Comparison of ENCODE assay signal across 8 cellular contexts in genomic region chr2:206084870-206085741, GRCh38. TPM values are rescaled to one million over a fixed set of nuclear protein-coding genes. Genes with fewer than 3 reads are reported as not detected.
DNase-seq lines count a peak whose midpoint lies in the region; ATAC-seq and TF ChIP-seq lines count a peak whose summit lies in the region.

No MANE protein-coding gene starts in this region.

- H3K9me3 ChIP-seq in AG04450 (ENCODE audit: control insufficient read depth, insufficient read depth, low read length) (no peaks in the 10 kb centered on the region), SK-N-MC (ENCODE audit: low read depth, low read length) (no peaks in the 10 kb centered on the region), adipocyte (ENCODE audit: control insufficient read depth, low read length) (no peaks in the 10 kb centered on the region), left ventricle myocardium inferior (replicated peaks) (no peaks in the 10 kb centered on the region)

- CTCF ChIA-PET in AG04450 (lab: Charles Lee) = interaction anchor here (0.6 to 1.0 kb wide), 2 partner anchors 11 to 79 kb away, joined by 3 read pairs; no protein-coding TSS in a partner anchor

- H3K27ac ChIP-seq in AG04450 (ENCODE audit: low read depth, low read length) (peak overlapping the region; percentile 97), SK-N-MC (peak overlapping the region; percentile 100), left ventricle myocardium inferior (replicated peaks) (peak overlapping the region; percentile 98), rectal smooth muscle tissue (ENCODE audit: low read depth, low read length) (peak overlapping the region; percentile 98)

- H3K27me3 ChIP-seq in AG04450 (ENCODE audit: control insufficient read depth, insufficient read depth, low read length) = no peaks in the 10 kb centered on the region
- no peaks in the 10 kb centered on the region for H3K27me3 ChIP-seq in adipocyte (replicated peaks; ENCODE audit: control insufficient read depth, insufficient read depth, low read length)
- H3K27me3 ChIP-seq in left ventricle myocardium inferior (ENCODE audit: low read depth) = no peaks in the 10 kb centered on the region
- no peaks in the 10 kb centered on the region for H3K27me3 ChIP-seq in rectal smooth muscle tissue (ENCODE audit: control insufficient read depth, insufficient read depth, low read length)

- POLR2A ChIA-PET in AG04450 (lab: Yijun Ruan, JAX) = interaction anchor here (0.6 to 1.1 kb wide), 2 partner anchors 13 to 74 kb away, joined by 4 to 10 read pairs (median 4); partner anchors contain the start of genes EEF1B2 and NDUFS1

- ATAC-seq in GM18870 (IDR thresholded peaks at IDR 0.05; ENCODE audit: unreplicated experiment) (peak; percentile 6), HG03066 (IDR thresholded peaks at IDR 0.05; ENCODE audit: low read depth, unreplicated experiment) (peak; percentile 26)

- TF ChIP-seq CTCF in AG04450 (IDR thresholded peaks at IDR 0.05; ENCODE audit: low read depth, low read length) (no peak), left ventricle myocardium inferior (IDR thresholded peaks at IDR 0.05; ENCODE audit: borderline replicate concordance) (no peak)

- H3K4me1 ChIP-seq in adipocyte (ENCODE audit: control insufficient read depth, insufficient read depth, low read length) (peaks cover 20% of the 10 kb centered on the region), left ventricle myocardium inferior (peaks cover 53% of the 10 kb centered on the region), rectal smooth muscle tissue (ENCODE audit: control insufficient read depth, insufficient read depth, low read length) (peaks cover 7% of the 10 kb centered on the region)

- DNase-seq in AG04450 (ENCODE audit: low read depth, low spot score) (no peak), SK-N-MC (ENCODE audit: low read depth, low spot score) (no peak), adipocyte (ENCODE audit: low read depth) (peak; percentile 69), left ventricle myocardium inferior (peak; percentile 34), NCI-H1092 (lab: John Stamatoyannopoulos, UW) (no peak)

- H3K9ac ChIP-seq in SK-N-MC (ENCODE audit: insufficient read length) = peak overlapping the region; percentile 100
- peak overlapping the region; percentile 100 for H3K9ac ChIP-seq in adipocyte (ENCODE audit: low read length)
- peak overlapping the region; percentile 94 for H3K9ac ChIP-seq in rectal smooth muscle tissue (ENCODE audit: low read length)

- H3K36me3 ChIP-seq in SK-N-MC (ENCODE audit: insufficient read depth, low read length) (no peaks in the 10 kb centered on the region), adipocyte (ENCODE audit: control insufficient read depth, insufficient read depth, low read length, severe bottlenecking) (no peaks in the 10 kb centered on the region), left ventricle myocardium inferior (peaks cover 5% of the 10 kb centered on the region), rectal smooth muscle tissue (ENCODE audit: control insufficient read depth, insufficient read depth, low read length) (no peaks in the 10 kb centered on the region)

- intact Hi-C loops in left ventricle myocardium inferior (cut with micrococcal nuclease) = no loop called here

- peak overlapping the region; percentile 74 for H3K4me3 ChIP-seq in AG04450 (ENCODE audit: low read depth, low read length)
- H3K4me3 ChIP-seq in SK-N-MC = peak overlapping the region; percentile 99
- H3K4me3 ChIP-seq in adipocyte (ENCODE audit: low read length) = peak overlapping the region; percentile 85
- H3K4me3 ChIP-seq in left ventricle myocardium inferior = peak overlapping the region; percentile 92
- H3K4me3 ChIP-seq in rectal smooth muscle tissue (ENCODE audit: low read length) = peak overlapping the region; percentile 81

RNA-seq across cellular contexts. Expression of gene INO80D, which starts 0.9 kb away (rescaled TPM):
- polyA plus RNA-seq in AG04450 (2011; rRNA removed) = 3.4 and 3.9 TPM in 2 replicates
- polyA minus RNA-seq in AG04450 (2011; rRNA and poly(A)+ RNA removed) = 36.0 and 39.0 TPM in 2 replicates
- 12.8 TPM for total RNA-seq in left ventricle myocardium inferior

Comparison
In these comparisons a context has a peak if more than half of its experiments do, and no peak if none do; other contexts are left out.
1. DNase-seq: peak in adipocyte (single experiment) and left ventricle myocardium inferior (single experiment); none in AG04450 (single experiment), SK-N-MC (single experiment) and NCI-H1092 (single experiment).
2. Peak in every context shown above with its lines, with median percentiles within 50 percentile points of each other: H3K27ac ChIP-seq, H3K4me3 ChIP-seq and H3K9ac ChIP-seq.